2 cellular contexts compared by ENCODE assay signal in the genomic region with DNA sequence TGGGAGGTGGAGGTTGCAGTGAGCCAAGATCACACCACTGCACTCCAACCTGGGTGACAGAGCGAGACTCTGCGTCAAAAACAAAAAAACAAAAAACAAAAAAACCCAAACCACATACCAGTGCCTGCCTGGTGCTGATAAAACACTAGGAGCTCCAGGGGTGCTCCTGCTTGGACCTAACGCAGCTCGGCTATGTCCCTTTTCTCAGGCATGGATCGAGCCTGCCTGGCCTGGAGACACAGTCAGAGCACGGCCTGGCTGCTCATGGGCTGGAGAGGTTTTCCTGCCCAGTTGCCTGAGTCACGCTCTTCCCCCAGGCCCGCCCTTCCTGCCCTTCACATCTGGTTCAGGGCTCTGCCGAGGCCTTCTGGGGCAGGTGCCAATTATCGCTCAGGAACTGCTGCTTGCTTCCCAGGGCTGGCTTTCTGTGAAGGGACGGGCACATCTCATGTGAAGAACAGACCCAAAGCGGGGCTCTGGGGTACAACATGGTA.
TF ChIP-seq lines count a peak whose summit lies in the region.

No MANE protein-coding gene starts in this region.

TF ChIP-seq in IMR-90, 13 proteins besides CTCF, POLR2A, EP300 and RAD21:
- no peak for TF ChIP-seq MAZ (IDR thresholded peaks at IDR 0.05; ENCODE audit: borderline replicate concordance, low read depth, low read length)
- TF ChIP-seq MAFK (IDR thresholded peaks at IDR 0.05; ENCODE audit: low read depth, low read length): no peak
- TF ChIP-seq, protein P1, sequence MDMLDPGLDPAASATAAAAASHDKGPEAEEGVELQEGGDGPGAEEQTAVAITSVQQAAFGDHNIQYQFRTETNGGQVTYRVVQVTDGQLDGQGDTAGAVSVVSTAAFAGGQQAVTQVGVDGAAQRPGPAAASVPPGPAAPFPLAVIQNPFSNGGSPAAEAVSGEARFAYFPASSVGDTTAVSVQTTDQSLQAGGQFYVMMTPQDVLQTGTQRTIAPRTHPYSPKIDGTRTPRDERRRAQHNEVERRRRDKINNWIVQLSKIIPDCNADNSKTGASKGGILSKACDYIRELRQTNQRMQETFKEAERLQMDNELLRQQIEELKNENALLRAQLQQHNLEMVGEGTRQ (IDR thresholded peaks at IDR 0.05; ENCODE audit: low read depth, low read length): no peak
- TF ChIP-seq BHLHE40 (IDR thresholded peaks at IDR 0.05; ENCODE audit: low read depth, low read length): no peak
- peak; percentile 53; the same call in 1 of the 2 replicates for TF ChIP-seq FOS (IDR thresholded peaks at IDR 0.05; ENCODE audit: low read depth, low read length)
- TF ChIP-seq CEBPB (IDR thresholded peaks at IDR 0.05; ENCODE audit: low read depth, low read length): no peak
- no peak for TF ChIP-seq SMC3 (IDR thresholded peaks at IDR 0.05; ENCODE audit: low read depth, low read length)
- TF ChIP-seq CHD1 (IDR thresholded peaks at IDR 0.05; ENCODE audit: low read depth, low read length): no peak
- peak; percentile 23; the same call in 1 of the 2 replicates for TF ChIP-seq NFE2L2 (IDR thresholded peaks at IDR 0.05; ENCODE audit: low read depth, low read length)
- TF ChIP-seq RCOR1 (IDR thresholded peaks at IDR 0.05; ENCODE audit: insufficient replicate concordance, low read length): peak; percentile 16
- TF ChIP-seq MXI1 (IDR thresholded peaks at IDR 0.05; ENCODE audit: borderline replicate concordance, low read depth, low read length): no peak
- TF ChIP-seq RFX5 (IDR thresholded peaks at IDR 0.05; ENCODE audit: low read depth, low read length): no peak

TF ChIP-seq in GM12891, 5 proteins besides CTCF, POLR2A, EP300 and RAD21:
- TF ChIP-seq POU2F2 (IDR thresholded peaks at IDR 0.05; ENCODE audit: low read depth, low read length) (no peak), TAF1 (IDR thresholded peaks at IDR 0.05; ENCODE audit: low read depth, low read length) (no peak), POLR2AphosphoS5 (IDR thresholded peaks at IDR 0.05; ENCODE audit: low read depth, low read length) (no peak), PAX5 (IDR thresholded peaks at IDR 0.05; ENCODE audit: insufficient read depth, low read length, severe bottlenecking) (no peak)
